ENCODE assay signal across 7 cellular contexts in genomic region chr19:13796301-13797057, GRCh38. TPM values are rescaled to one million over a fixed set of nuclear protein-coding genes. Genes with fewer than 3 reads are reported as not detected.
DNase-seq lines count a peak whose midpoint lies in the region; ATAC-seq, FAIRE-seq and TF ChIP-seq lines count a peak whose summit lies in the region.

No MANE protein-coding gene starts in this region.

- no peaks in the 10 kb centered on the region for H3K9me2 ChIP-seq in OCI-LY7 (ENCODE audit: insufficient read depth, low read length)

- H3K27me3 ChIP-seq in lower lobe of right lung (ENCODE audit: low read depth) = no peaks in the 10 kb centered on the region

- ATAC-seq in lower lobe of right lung = peak; percentile 4 to 44

- BruUV-seq in OCI-LY7 (replicated peaks; lab: Mats Ljungman, UMichigan) = no TSS peak

- H3K27me3 Mint-ChIP-seq in type B pancreatic cell = no peaks in the 10 kb centered on the region

- H3K4me2 ChIP-seq in OCI-LY7 (ENCODE audit: low read length) = peak overlapping the region; percentile 92

- H3K4me1 Mint-ChIP-seq in type B pancreatic cell (ENCODE audit: unreplicated experiment) = peaks cover 21% of the 10 kb centered on the region

- no peaks in the 10 kb centered on the region for H3K9me3 ChIP-seq in OCI-LY7 (ENCODE audit: low read length)
- no peaks in the 10 kb centered on the region for H3K9me3 ChIP-seq in lower lobe of right lung

- H2AFZ ChIP-seq in OCI-LY7 (ENCODE audit: low read length) = peak overlapping the region; percentile 49; the same call in 1 of the 2 replicates

- intact Hi-C loops in OCI-LY7 (cut with micrococcal nuclease; ENCODE audit: unreplicated experiment) = no loop called here
- intact Hi-C loops in lower lobe of right lung (cut with DNase I) = no loop called here

- H3K4me3 Mint-ChIP-seq in type B pancreatic cell = peak overlapping the region; percentile 90

- H3K79me2 ChIP-seq in OCI-LY7 (ENCODE audit: insufficient read depth, low read depth, low read length) = peaks cover 5% of the 10 kb centered on the region; the same call in 1 of the 2 replicates

- H3K4me3 ChIP-seq in OCI-LY7 (ENCODE audit: low read depth, low read length, poor library complexity, severe bottlenecking) (peak overlapping the region; percentile 79), lower lobe of right lung (peak overlapping the region; percentile 79)

- H3K9me3 Mint-ChIP-seq in type B pancreatic cell = no peaks in the 10 kb centered on the region

- H3K4me1 ChIP-seq in OCI-LY7 (ENCODE audit: insufficient read depth, low read length, poor library complexity, severe bottlenecking) = peaks cover 30% of the 10 kb centered on the region
- peaks cover 32% of the 10 kb centered on the region for H3K4me1 ChIP-seq in lower lobe of right lung

- H4K20me1 ChIP-seq in OCI-LY7 (ENCODE audit: insufficient read depth, low read length) = no peaks in the 10 kb centered on the region

- no peak for TF ChIP-seq CTCF in OCI-LY7 (conservative IDR thresholded peaks at IDR 0.05; ENCODE audit: low read length)
- peak; percentile 29 for TF ChIP-seq CTCF in lower lobe of right lung (IDR thresholded peaks at IDR 0.05)
- TF ChIP-seq CTCF in type B pancreatic cell (conservative IDR thresholded peaks at IDR 0.05) = no peak

- TF ChIP-seq POLR2A in GM12891 (IDR thresholded peaks at IDR 0.05; ENCODE audit: low read depth, low read length) = no peak

- no peak for DNase-seq in GM12891 (ENCODE audit: insufficient read length, low spot score)
- peak; percentile 45 for DNase-seq in OCI-LY7 (ENCODE audit: low spot score)
- peak; percentile 95 for DNase-seq in dermis blood vessel endothelial cell
- peak; percentile 64 for DNase-seq in lower lobe of right lung
- DNase-seq in type B pancreatic cell (ENCODE audit: extremely low spot score, unreplicated experiment) = no peak
- DNase-seq in HuH-7.5 (ENCODE audit: low spot score) = no peak
- no peak for DNase-seq in D341Med (ENCODE audit: low spot score)

- CTCF ChIA-PET in OCI-LY7 (lab: Charles Lee; ENCODE audit: unreplicated experiment) = no interaction called here

- POLR2A ChIA-PET in OCI-LY7 (lab: Charles Lee) = interaction anchor here (1.5 to 2.6 kb wide), 2 partner anchors 13 to 43 kb away, joined by 3 to 5 read pairs; no protein-coding TSS in a partner anchor

- H3K27ac ChIP-seq in OCI-LY7 (ENCODE audit: low read depth, low read length, poor library complexity, severe bottlenecking) = peak overlapping the region; percentile 15
- peak overlapping the region; percentile 94 for H3K27ac ChIP-seq in lower lobe of right lung

- H3K36me3 ChIP-seq in OCI-LY7 (ENCODE audit: insufficient read depth, low read length) (no peaks in the 10 kb centered on the region), lower lobe of right lung (no peaks in the 10 kb centered on the region)

- peaks cover 4% of the 10 kb centered on the region for H3K36me3 Mint-ChIP-seq in type B pancreatic cell

- FAIRE-seq in GM12891 (lab: Jason Lieb, UNC) = no peak

- H3K27ac Mint-ChIP-seq in type B pancreatic cell = peak overlapping the region; percentile 89

TF ChIP-seq in GM12891, 5 proteins besides CTCF, POLR2A, EP300 and RAD21:
- TF ChIP-seq SPI1 (IDR thresholded peaks at IDR 0.05; ENCODE audit: low read depth, low read length) = peak; percentile 92
- TF ChIP-seq POLR2AphosphoS5 (IDR thresholded peaks at IDR 0.05; ENCODE audit: low read depth, low read length) = no peak
- peak; percentile 56; the same call in 1 of the 2 replicates for TF ChIP-seq TAF1 (IDR thresholded peaks at IDR 0.05; ENCODE audit: low read depth, low read length)

RNA-seq across cellular contexts. Expression of gene ZSWIM4, which starts 1.2 kb away (rescaled TPM):
- 4.1 TPM for polyA plus RNA-seq in GM12891 (2012; ENCODE audit: low read depth, missing spikeins)
- total RNA-seq in OCI-LY7 (2014; rRNA removed; shearing (Covaris generic)) = 3.7 and 5.0 TPM in 2 replicates
- total RNA-seq in OCI-LY7 (2022) (10.8 and 13.4 TPM in 2 replicates), dermis blood vessel endothelial cell (23.7 and 26.0 TPM in 2 replicates), lower lobe of right lung (7.4 TPM), type B pancreatic cell (ENCODE audit: low replicate concordance) (15.0 and 15.7 TPM in 2 replicates)

RNA-seq across cellular contexts. Expression of gene C19orf53, which starts 22.2 kb away (rescaled TPM):
- 228 TPM for polyA plus RNA-seq in GM12891 (2012; ENCODE audit: low read depth, missing spikeins)
- total RNA-seq in OCI-LY7 (2014; rRNA removed; shearing (Covaris generic)) = 162 and 177 TPM in 2 replicates
- total RNA-seq in OCI-LY7 (2022) (80.3 and 90.1 TPM in 2 replicates), dermis blood vessel endothelial cell (34.0 and 59.1 TPM in 2 replicates), lower lobe of right lung (68.0 TPM), type B pancreatic cell (ENCODE audit: low replicate concordance) (89.8 and 101 TPM in 2 replicates)

RNA-seq across cellular contexts. Expression of gene MRI1, which starts 32.2 kb away (rescaled TPM):
- 21.0 TPM for polyA plus RNA-seq in GM12891 (2012; ENCODE audit: low read depth, missing spikeins)
- total RNA-seq in OCI-LY7 (2014; rRNA removed; shearing (Covaris generic)) = 27.3 and 33.4 TPM in 2 replicates
- 23.4 and 27.1 TPM in 2 replicates for total RNA-seq in OCI-LY7 (2022)
- 51.8 and 58.0 TPM in 2 replicates for total RNA-seq in dermis blood vessel endothelial cell
- 30.4 TPM for total RNA-seq in lower lobe of right lung
- 24.0 and 27.7 TPM in 2 replicates for total RNA-seq in type B pancreatic cell (ENCODE audit: low replicate concordance)

Comparison
In these comparisons a context has a peak if more than half of its experiments do, and no peak if none do; other contexts are left out.
1. DNase-seq: peak in OCI-LY7 (single experiment), dermis blood vessel endothelial cell (single experiment) and lower lobe of right lung (single experiment); none in GM12891 (single experiment), type B pancreatic cell (single experiment), HuH-7.5 (single experiment) and D341Med (single experiment).